22 cellular contexts compared by ENCODE assay signal in the genomic region with DNA sequence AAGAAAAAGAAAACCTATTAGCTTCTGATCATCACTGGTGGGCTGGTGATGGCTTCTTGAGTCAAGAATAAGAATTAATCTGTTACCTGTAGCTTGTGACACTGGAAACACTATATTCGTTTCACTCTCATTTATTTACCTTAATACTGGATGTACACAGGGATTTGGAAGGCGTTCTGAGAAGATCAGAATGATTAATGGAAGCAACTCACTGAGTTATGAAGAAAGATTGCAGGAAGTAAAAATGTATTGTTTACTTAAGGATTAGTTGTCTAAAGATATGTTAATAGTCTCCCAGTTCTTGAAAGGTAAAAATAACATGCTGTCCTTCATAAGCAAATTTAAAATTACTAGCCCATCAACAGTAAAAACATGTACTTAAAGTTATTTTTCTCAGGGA.
"Had no signal": no experiment of that assay in that cellular context is flagged by ENCODE, and none has a peak within 500 bp of the region (broad histone marks: within the 10 kb centered on the region; RNA-seq: fewer than 3 reads in every experiment).

No MANE protein-coding gene starts in this region.

- H3K4me3 ChIP-seq: coronary artery, dorsolateral prefrontal cortex, stomach, tibial artery, upper lobe of right lung had no signal

- DNase-seq: activated CD4-positive, alpha-beta T cell treated with anti-CD3 and anti-CD28 coated beads for 48 hours; activated CD4-positive, alpha-beta T cell treated with anti-CD3 and anti-CD28 coated beads, Interleukin-2, amount 50 U/mL, for 48 hours; activated CD8-positive, alpha-beta memory T cell treated with anti-CD3 and anti-CD28 coated beads for 24 hours; activated effector memory CD4-positive, alpha-beta T cell treated with Interleukin-2 at 50 U/mL for 16 hours; activated naive CD4-positive, alpha-beta T cell treated with Interleukin-2 at 50 U/mL for 16 hours; anterior cingulate cortex; dorsolateral prefrontal cortex; effector memory CD4-positive, alpha-beta T cell; erythroblast; head of caudate nucleus; hippocampal formation; left colon; mammary epithelial cell; stimulated activated CD4-positive, alpha-beta T cell treated with anti-CD3 and anti-CD28 coated beads, Interleukin-15, amount 100 ng/mL, for 24 hours; stimulated activated CD4-positive, alpha-beta T cell treated with anti-CD3 and anti-CD28 coated beads, Interleukin-2, amount 100 ng/mL, for 24 hours; stimulated activated naive B cell treated with anti-CD40 and anti-IgM and Interleukin-4, amounts not matched to agents 10 μg/mL and 1 μg/mL and 100 μg/mL, for 72 hours; stomach; T-helper 9 cell; tibial artery; upper lobe of right lung; WERI-Rb-1 had no signal

- H3K27ac ChIP-seq: coronary artery, dorsolateral prefrontal cortex, stomach, tibial artery, upper lobe of right lung, WERI-Rb-1 had no signal
